In the genomic region with DNA sequence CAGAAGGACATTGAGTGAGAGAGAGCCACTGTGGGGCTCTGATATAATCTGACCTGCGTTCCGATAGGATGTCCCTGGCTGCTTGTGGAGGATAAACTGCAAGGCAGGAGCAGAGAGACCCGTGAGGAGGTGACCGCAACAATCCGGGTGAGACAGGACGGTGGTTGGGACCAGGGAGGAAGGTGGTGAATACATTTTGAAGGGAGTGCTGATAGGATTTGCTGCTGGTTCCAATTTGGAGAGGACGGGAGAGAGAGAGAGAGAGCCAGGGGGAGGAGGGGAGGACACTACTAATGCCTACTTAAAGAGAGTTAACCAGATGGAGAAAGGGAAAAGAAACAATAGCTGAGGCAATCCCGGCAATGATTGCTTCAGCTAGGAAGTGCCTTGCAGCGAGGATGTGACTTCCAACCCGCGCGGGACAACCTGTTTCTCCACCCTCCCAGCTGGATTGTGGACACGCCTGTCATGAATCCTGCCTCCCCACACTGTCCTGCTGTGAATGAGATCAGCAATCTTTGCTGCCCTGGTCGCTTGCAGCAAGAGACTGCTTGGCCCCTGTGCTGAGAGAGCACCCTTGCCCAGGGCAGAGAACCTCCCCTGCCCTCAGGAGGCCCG, we compare ENCODE assay signal across 1 cellular context.
TF ChIP-seq lines count a peak whose summit lies in the region.

No MANE protein-coding gene starts in this region.

TF ChIP-seq in K562, 482 proteins besides CTCF, POLR2A, EP300 and RAD21 (continued from another document and continues in another):
- TF ChIP-seq SIN3B (IDR thresholded peaks at IDR 0.05; ENCODE audit: low read depth) (no peak), PHB2 (IDR thresholded peaks at IDR 0.05; ENCODE audit: low read depth) (no peak), TAF15 (IDR thresholded peaks at IDR 0.05; ENCODE audit: low read depth, low read length) (no peak), POLR2H (tag; IDR thresholded peaks at IDR 0.05; ENCODE audit: low read depth) (peak; percentile 67), NFIC (IDR thresholded peaks at IDR 0.05) (no peak), FIP1L1 (IDR thresholded peaks at IDR 0.05; ENCODE audit: low read depth, low read length, poor library complexity, severe bottlenecking) (no peak), L3MBTL2 (IDR thresholded peaks at IDR 0.05) (no peak), JUNB (CRISPR knock-in tag; conservative IDR thresholded peaks at IDR 0.05) (no peak), IFI16 (CRISPR knock-in tag; IDR thresholded peaks at IDR 0.05) (no peak), CBX5 (IDR thresholded peaks at IDR 0.05; ENCODE audit: borderline replicate concordance, low read depth) (no peak), KLF10 (CRISPR knock-in tag; IDR thresholded peaks at IDR 0.05) (no peak), MYBL2 (IDR thresholded peaks at IDR 0.05; ENCODE audit: low read depth) (no peak), MYBL2 (CRISPR knock-in tag; IDR thresholded peaks at IDR 0.05; ENCODE audit: borderline replicate concordance) (no peak), SMAD4 (CRISPR knock-in tag; conservative IDR thresholded peaks at IDR 0.05) (no peak), GTF2A2 (tag; IDR thresholded peaks at IDR 0.05) (no peak), PTRF (tag; IDR thresholded peaks at IDR 0.05) (no peak), NUFIP1 (IDR thresholded peaks at IDR 0.05; ENCODE audit: partially characterized antibody) (no peak), ZBTB17 (CRISPR knock-in tag; IDR thresholded peaks at IDR 0.05) (no peak), KDM5B (IDR thresholded peaks at IDR 0.05; ENCODE audit: insufficient replicate concordance, low read depth, low read length) (no peak), ZNF699 (CRISPR knock-in tag; IDR thresholded peaks at IDR 0.05; ENCODE audit: insufficient replicate concordance) (no peak), TAL1 (IDR thresholded peaks at IDR 0.05) (no peak), SIX5 (IDR thresholded peaks at IDR 0.05; ENCODE audit: borderline replicate concordance in 1 of 2, insufficient read depth in 1 of 2, low read depth in 1 of 2, low read length in 2 of 2) (no peak), NCOA2 (IDR thresholded peaks at IDR 0.05; ENCODE audit: partially characterized antibody in 2 of 2) (no peak), ETS2 (tag; IDR thresholded peaks at IDR 0.05; ENCODE audit: borderline replicate concordance, poor library complexity, severe bottlenecking) (no peak), FUS (optimal IDR thresholded peaks at IDR 0.05; ENCODE audit: low read depth, low read length) (no peak), ILK (tag; IDR thresholded peaks at IDR 0.05; ENCODE audit: borderline replicate concordance, low read depth) (no peak), TAF7 (tag; IDR thresholded peaks at IDR 0.05) (peak; percentile 34; the same call in 1 of the 2 replicates), ZNF79 (CRISPR knock-in tag; IDR thresholded peaks at IDR 0.05; ENCODE audit: low read depth) (no peak), SMARCB1 (IDR thresholded peaks at IDR 0.05; ENCODE audit: insufficient read length, low read depth) (no peak), ZNF134 (CRISPR knock-in tag; conservative IDR thresholded peaks at IDR 0.05) (no peak), NCOR1 (IDR thresholded peaks at IDR 0.05) (no peak), ILF3 (IDR thresholded peaks at IDR 0.05; ENCODE audit: borderline replicate concordance) (no peak), SMARCC2 (IDR thresholded peaks at IDR 0.05; ENCODE audit: low read depth) (no peak), ZNF561 (CRISPR knock-in tag; conservative IDR thresholded peaks at IDR 0.05) (no peak), GTF2F1 (IDR thresholded peaks at IDR 0.05; ENCODE audit: low read depth, low read length) (no peak), ZNF668 (CRISPR knock-in tag; IDR thresholded peaks at IDR 0.05) (no peak), ZBTB1 (CRISPR knock-in tag; IDR thresholded peaks at IDR 0.05; ENCODE audit: borderline replicate concordance, low read depth) (no peak), RBM25 (IDR thresholded peaks at IDR 0.05; ENCODE audit: low read depth, low read length, severe bottlenecking) (no peak), ZNF41 (CRISPR knock-in tag; conservative IDR thresholded peaks at IDR 0.05) (no peak), ZNF696 (CRISPR knock-in tag; conservative IDR thresholded peaks at IDR 0.05) (no peak), GABPA (tag; conservative IDR thresholded peaks at IDR 0.05; ENCODE audit: low read depth) (0 out of 2 replicates have a peak, but pooled peaks have one; percentile 32), ZNF551 (CRISPR knock-in tag; IDR thresholded peaks at IDR 0.05) (no peak), KAT2B (IDR thresholded peaks at IDR 0.05; ENCODE audit: low read depth, low read length) (no peak)
- TF ChIP-seq, protein P1, sequence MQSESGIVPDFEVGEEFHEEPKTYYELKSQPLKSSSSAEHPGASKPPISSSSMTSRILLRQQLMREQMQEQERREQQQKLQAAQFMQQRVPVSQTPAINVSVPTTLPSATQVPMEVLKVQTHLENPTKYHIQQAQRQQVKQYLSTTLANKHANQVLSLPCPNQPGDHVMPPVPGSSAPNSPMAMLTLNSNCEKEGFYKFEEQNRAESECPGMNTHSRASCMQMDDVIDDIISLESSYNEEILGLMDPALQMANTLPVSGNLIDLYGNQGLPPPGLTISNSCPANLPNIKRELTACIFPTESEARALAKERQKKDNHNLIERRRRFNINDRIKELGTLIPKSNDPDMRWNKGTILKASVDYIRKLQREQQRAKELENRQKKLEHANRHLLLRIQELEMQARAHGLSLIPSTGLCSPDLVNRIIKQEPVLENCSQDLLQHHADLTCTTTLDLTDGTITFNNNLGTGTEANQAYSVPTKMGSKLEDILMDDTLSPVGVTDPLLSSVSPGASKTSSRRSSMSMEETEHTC (IDR thresholded peaks at IDR 0.05) = no peak
- TF ChIP-seq, protein P2, sequence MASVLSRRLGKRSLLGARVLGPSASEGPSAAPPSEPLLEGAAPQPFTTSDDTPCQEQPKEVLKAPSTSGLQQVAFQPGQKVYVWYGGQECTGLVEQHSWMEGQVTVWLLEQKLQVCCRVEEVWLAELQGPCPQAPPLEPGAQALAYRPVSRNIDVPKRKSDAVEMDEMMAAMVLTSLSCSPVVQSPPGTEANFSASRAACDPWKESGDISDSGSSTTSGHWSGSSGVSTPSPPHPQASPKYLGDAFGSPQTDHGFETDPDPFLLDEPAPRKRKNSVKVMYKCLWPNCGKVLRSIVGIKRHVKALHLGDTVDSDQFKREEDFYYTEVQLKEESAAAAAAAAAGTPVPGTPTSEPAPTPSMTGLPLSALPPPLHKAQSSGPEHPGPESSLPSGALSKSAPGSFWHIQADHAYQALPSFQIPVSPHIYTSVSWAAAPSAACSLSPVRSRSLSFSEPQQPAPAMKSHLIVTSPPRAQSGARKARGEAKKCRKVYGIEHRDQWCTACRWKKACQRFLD (CRISPR knock-in tag; IDR thresholded peaks at IDR 0.05) = no peak
- TF ChIP-seq, protein P3, sequence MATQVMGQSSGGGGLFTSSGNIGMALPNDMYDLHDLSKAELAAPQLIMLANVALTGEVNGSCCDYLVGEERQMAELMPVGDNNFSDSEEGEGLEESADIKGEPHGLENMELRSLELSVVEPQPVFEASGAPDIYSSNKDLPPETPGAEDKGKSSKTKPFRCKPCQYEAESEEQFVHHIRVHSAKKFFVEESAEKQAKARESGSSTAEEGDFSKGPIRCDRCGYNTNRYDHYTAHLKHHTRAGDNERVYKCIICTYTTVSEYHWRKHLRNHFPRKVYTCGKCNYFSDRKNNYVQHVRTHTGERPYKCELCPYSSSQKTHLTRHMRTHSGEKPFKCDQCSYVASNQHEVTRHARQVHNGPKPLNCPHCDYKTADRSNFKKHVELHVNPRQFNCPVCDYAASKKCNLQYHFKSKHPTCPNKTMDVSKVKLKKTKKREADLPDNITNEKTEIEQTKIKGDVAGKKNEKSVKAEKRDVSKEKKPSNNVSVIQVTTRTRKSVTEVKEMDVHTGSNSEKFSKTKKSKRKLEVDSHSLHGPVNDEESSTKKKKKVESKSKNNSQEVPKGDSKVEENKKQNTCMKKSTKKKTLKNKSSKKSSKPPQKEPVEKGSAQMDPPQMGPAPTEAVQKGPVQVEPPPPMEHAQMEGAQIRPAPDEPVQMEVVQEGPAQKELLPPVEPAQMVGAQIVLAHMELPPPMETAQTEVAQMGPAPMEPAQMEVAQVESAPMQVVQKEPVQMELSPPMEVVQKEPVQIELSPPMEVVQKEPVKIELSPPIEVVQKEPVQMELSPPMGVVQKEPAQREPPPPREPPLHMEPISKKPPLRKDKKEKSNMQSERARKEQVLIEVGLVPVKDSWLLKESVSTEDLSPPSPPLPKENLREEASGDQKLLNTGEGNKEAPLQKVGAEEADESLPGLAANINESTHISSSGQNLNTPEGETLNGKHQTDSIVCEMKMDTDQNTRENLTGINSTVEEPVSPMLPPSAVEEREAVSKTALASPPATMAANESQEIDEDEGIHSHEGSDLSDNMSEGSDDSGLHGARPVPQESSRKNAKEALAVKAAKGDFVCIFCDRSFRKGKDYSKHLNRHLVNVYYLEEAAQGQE (CRISPR knock-in tag; IDR thresholded peaks at IDR 0.05; ENCODE audit: low read depth) = no peak
- TF ChIP-seq, protein P4, sequence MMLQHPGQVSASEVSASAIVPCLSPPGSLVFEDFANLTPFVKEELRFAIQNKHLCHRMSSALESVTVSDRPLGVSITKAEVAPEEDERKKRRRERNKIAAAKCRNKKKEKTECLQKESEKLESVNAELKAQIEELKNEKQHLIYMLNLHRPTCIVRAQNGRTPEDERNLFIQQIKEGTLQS (IDR thresholded peaks at IDR 0.05) = peak; percentile 70; the same call in 1 of the 2 replicates
- TF ChIP-seq, protein P4 (CRISPR knock-in tag; conservative IDR thresholded peaks at IDR 0.05) = no peak
- TF ChIP-seq, protein P5, sequence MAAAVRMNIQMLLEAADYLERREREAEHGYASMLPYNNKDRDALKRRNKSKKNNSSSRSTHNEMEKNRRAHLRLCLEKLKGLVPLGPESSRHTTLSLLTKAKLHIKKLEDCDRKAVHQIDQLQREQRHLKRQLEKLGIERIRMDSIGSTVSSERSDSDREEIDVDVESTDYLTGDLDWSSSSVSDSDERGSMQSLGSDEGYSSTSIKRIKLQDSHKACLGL (CRISPR knock-in tag; IDR thresholded peaks at IDR 0.05; ENCODE audit: borderline replicate concordance, poor library complexity, severe bottlenecking) = no peak
- TF ChIP-seq, protein P6, sequence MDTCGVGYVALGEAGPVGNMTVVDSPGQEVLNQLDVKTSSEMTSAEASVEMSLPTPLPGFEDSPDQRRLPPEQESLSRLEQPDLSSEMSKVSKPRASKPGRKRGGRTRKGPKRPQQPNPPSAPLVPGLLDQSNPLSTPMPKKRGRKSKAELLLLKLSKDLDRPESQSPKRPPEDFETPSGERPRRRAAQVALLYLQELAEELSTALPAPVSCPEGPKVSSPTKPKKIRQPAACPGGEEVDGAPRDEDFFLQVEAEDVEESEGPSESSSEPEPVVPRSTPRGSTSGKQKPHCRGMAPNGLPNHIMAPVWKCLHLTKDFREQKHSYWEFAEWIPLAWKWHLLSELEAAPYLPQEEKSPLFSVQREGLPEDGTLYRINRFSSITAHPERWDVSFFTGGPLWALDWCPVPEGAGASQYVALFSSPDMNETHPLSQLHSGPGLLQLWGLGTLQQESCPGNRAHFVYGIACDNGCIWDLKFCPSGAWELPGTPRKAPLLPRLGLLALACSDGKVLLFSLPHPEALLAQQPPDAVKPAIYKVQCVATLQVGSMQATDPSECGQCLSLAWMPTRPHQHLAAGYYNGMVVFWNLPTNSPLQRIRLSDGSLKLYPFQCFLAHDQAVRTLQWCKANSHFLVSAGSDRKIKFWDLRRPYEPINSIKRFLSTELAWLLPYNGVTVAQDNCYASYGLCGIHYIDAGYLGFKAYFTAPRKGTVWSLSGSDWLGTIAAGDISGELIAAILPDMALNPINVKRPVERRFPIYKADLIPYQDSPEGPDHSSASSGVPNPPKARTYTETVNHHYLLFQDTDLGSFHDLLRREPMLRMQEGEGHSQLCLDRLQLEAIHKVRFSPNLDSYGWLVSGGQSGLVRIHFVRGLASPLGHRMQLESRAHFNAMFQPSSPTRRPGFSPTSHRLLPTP (IDR thresholded peaks at IDR 0.05; ENCODE audit: borderline replicate concordance, extremely low read depth, insufficient read length) = no peak
- TF ChIP-seq, protein P7, sequence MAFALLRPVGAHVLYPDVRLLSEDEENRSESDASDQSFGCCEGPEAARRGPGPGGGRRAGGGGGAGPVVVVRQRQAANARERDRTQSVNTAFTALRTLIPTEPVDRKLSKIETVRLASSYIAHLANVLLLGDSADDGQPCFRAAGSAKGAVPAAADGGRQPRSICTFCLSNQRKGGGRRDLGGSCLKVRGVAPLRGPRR (CRISPR knock-in tag; IDR thresholded peaks at IDR 0.05) = no peak
- TF ChIP-seq, protein P8, sequence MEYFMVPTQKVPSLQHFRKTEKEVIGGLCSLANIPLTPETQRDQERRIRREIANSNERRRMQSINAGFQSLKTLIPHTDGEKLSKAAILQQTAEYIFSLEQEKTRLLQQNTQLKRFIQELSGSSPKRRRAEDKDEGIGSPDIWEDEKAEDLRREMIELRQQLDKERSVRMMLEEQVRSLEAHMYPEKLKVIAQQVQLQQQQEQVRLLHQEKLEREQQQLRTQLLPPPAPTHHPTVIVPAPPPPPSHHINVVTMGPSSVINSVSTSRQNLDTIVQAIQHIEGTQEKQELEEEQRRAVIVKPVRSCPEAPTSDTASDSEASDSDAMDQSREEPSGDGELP (CRISPR knock-in tag; IDR thresholded peaks at IDR 0.05; ENCODE audit: borderline replicate concordance) = peak; percentile 72; the same call in 1 of the 2 replicates
- TF ChIP-seq, protein P9, sequence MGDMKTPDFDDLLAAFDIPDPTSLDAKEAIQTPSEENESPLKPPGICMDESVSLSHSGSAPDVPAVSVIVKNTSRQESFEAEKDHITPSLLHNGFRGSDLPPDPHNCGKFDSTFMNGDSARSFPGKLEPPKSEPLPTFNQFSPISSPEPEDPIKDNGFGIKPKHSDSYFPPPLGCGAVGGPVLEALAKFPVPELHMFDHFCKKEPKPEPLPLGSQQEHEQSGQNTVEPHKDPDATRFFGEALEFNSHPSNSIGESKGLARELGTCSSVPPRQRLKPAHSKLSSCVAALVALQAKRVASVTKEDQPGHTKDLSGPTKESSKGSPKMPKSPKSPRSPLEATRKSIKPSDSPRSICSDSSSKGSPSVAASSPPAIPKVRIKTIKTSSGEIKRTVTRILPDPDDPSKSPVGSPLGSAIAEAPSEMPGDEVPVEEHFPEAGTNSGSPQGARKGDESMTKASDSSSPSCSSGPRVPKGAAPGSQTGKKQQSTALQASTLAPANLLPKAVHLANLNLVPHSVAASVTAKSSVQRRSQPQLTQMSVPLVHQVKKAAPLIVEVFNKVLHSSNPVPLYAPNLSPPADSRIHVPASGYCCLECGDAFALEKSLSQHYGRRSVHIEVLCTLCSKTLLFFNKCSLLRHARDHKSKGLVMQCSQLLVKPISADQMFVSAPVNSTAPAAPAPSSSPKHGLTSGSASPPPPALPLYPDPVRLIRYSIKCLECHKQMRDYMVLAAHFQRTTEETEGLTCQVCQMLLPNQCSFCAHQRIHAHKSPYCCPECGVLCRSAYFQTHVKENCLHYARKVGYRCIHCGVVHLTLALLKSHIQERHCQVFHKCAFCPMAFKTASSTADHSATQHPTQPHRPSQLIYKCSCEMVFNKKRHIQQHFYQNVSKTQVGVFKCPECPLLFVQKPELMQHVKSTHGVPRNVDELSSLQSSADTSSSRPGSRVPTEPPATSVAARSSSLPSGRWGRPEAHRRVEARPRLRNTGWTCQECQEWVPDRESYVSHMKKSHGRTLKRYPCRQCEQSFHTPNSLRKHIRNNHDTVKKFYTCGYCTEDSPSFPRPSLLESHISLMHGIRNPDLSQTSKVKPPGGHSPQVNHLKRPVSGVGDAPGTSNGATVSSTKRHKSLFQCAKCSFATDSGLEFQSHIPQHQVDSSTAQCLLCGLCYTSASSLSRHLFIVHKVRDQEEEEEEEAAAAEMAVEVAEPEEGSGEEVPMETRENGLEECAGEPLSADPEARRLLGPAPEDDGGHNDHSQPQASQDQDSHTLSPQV (IDR thresholded peaks at IDR 0.05) = no peak
